8 cellular contexts compared by ENCODE assay signal in genomic region chr6:26659360-26660095, GRCh38. TPM values are rescaled to one million over a fixed set of nuclear protein-coding genes. Genes with fewer than 3 reads are reported as not detected.
DNase-seq lines count a peak whose midpoint lies in the region; ATAC-seq and TF ChIP-seq lines count a peak whose summit lies in the region.
"Not testable (repeated sequence)": the region's sequence is repeated elsewhere in the genome, so short reads cannot be mapped to it uniquely, and the experiment has no call there.

Gene ZNF322 (minus strand): TSS chr6:26659746. CDS start chr6:26638553, 21,193 bp downstream.

- H3K27me3 ChIP-seq in smooth muscle cell (ENCODE audit: low read depth): peaks cover 26% of the 10 kb centered on the region

- H3K4me2 ChIP-seq in smooth muscle cell: peak within 1 kb of the TSS; percentile 94

- peak within 1 kb of the TSS; percentile 88 for H3K9ac ChIP-seq in smooth muscle cell (ENCODE audit: low read depth)

- not testable (repeated sequence) for H3K36me3 ChIP-seq in smooth muscle cell (ENCODE audit: low read depth)

- H3K27ac ChIP-seq in smooth muscle cell (ENCODE audit: low read depth): peak within 1 kb of the TSS; percentile 84

- H3K4me3 ChIP-seq in WI38 (ENCODE audit: low read depth, low read length) (peak within 1 kb of the TSS; percentile 71), cardiac fibroblast (replicated peaks in 1 of 2; ENCODE audit: low read depth in 2 of 2, low read length in 2 of 2) (peak within 1 kb of the TSS; percentile 55 to 89), smooth muscle cell (peak within 1 kb of the TSS; percentile 73)

- H3K9me3 ChIP-seq in smooth muscle cell (replicated peaks; ENCODE audit: low read depth): not testable (repeated sequence)

- ATAC-seq in GM18873 (IDR thresholded peaks at IDR 0.05; ENCODE audit: low FRiP score, unreplicated experiment): peak; percentile 93
- peak; percentile 97 for ATAC-seq in HG03139 (IDR thresholded peaks at IDR 0.05; ENCODE audit: unreplicated experiment)

- not testable (repeated sequence) for H3F3A ChIP-seq in smooth muscle cell (ENCODE audit: low read depth)

- peak within 1 kb of the TSS; percentile 99 for H2AFZ ChIP-seq in smooth muscle cell (ENCODE audit: low read depth)

- in situ Hi-C loops in ACHN (cut with HindIII; ENCODE audit: low pct_ligation_motif_present, low pct_unique_long_range_greater_than_20kb, low sequenced_read_pairs): not testable (repeated sequence)

- peaks cover 47% of the 10 kb centered on the region for H3K79me2 ChIP-seq in smooth muscle cell (ENCODE audit: low read depth)

- WGBS in smooth muscle cell (ENCODE audit: low lambda C conversion rate): under 1% methylated on average over 47 of the region's 50 CpGs

- H3K4me1 ChIP-seq in smooth muscle cell (ENCODE audit: low read depth): peaks cover 11% of the 10 kb centered on the region

- DNase-seq in ACHN (peak; percentile 91), NCI-H2227 (lab: John Stamatoyannopoulos, UW; ENCODE audit: unreplicated experiment) (peak; percentile 98), cardiac fibroblast (ENCODE audit: low read depth in 2 of 2) (peak; percentile 92 to 95), iPS-NIHi7 (ENCODE audit: extremely low spot score) (peak; percentile 98), smooth muscle cell (lab: John Stamatoyannopoulos, UW; ENCODE audit: unreplicated experiment) (peak; percentile 85)

- TF ChIP-seq CTCF in WI38 (IDR thresholded peaks at IDR 0.05; ENCODE audit: low read depth, low read length); cardiac fibroblast (IDR thresholded peaks at IDR 0.05; ENCODE audit: low read depth, low read length); smooth muscle cell (IDR thresholded peaks at IDR 0.05; ENCODE audit: borderline replicate concordance, insufficient read depth, poor library complexity, severe bottlenecking): not testable (repeated sequence)

- H4K20me1 ChIP-seq in smooth muscle cell (ENCODE audit: low read depth): peaks cover 34% of the 10 kb centered on the region

RNA-seq across cellular contexts. Expression of gene ZNF322, which starts in this region (rescaled TPM):
- total RNA-seq in smooth muscle cell: 23.3 and 23.9 TPM in 2 replicates
- polyA plus RNA-seq in smooth muscle cell: 13.7 and 16.7 TPM in 2 replicates

Comparison
In these comparisons a context has a peak if more than half of its experiments do, and no peak if none do; other contexts are left out.
1. Peak in every context shown above with its lines: DNase-seq, ATAC-seq, H3K4me3 ChIP-seq and H3K27ac ChIP-seq.